In genomic region chr3:143073983-143074382, GRCh38 we compare ENCODE assay signal across 5 cellular contexts. TPM values are rescaled to one million over a fixed set of nuclear protein-coding genes. Genes with fewer than 3 reads are reported as not detected.
A peak's percentile ranks its signal among the peaks of the same experiment; 100 is the strongest.
DNase-seq lines count a peak whose midpoint lies in the region; ATAC-seq, FAIRE-seq and TF ChIP-seq lines count a peak whose summit lies in the region.
"Not testable (repeated sequence)": the region's sequence is repeated elsewhere in the genome, so short reads cannot be mapped to it uniquely, and the experiment has no call there.
"Had no signal": no experiment of that assay in that cellular context is flagged by ENCODE, and none has a peak within 500 bp of the region (broad histone marks: within the 10 kb centered on the region; RNA-seq: fewer than 3 reads in every experiment).

No MANE protein-coding gene starts in this region.

- H3K4me1 Mint-ChIP-seq in activated CD4-positive, alpha-beta T cell treated with anti-CD3 and anti-CD28 coated beads, Interleukin-2, amount 10 ng/mL, durations not matched to agents 24 days and 14 days; neural crest cell: not testable (repeated sequence)
- peaks cover 28% of the 10 kb centered on the region for H3K4me1 Mint-ChIP-seq in glutamatergic neuron (ENCODE audit: low read depth, unreplicated experiment)

- H3K9me1 ChIP-seq in K562 (ENCODE audit: control insufficient read depth, insufficient read depth, low read length), result not testable (repeated sequence)

- not testable (repeated sequence) for H3K27ac ChIP-seq in K562 (ENCODE audit: extremely low read depth, low read depth, low read length)

- not testable (repeated sequence) for TF ChIP-seq CTCF in K562 (IDR thresholded peaks at IDR 0.05 in 2 of 3, conservative IDR thresholded peaks at IDR 0.05 in 1 of 3; ENCODE audit: insufficient read depth in 2 of 3, low read depth in 1 of 3, low read length in 3 of 3); glutamatergic neuron (IDR thresholded peaks at IDR 0.05; ENCODE audit: partially characterized antibody, unreplicated experiment); neural crest cell (conservative IDR thresholded peaks at IDR 0.05)

- H3K9me3 ChIP-seq in K562 (replicated peaks; ENCODE audit: control insufficient read depth, insufficient read depth, low read depth, low read length), result not testable (repeated sequence)

- TF ChIP-seq RAD21 in K562 (CRISPR knock-in tag; conservative IDR thresholded peaks at IDR 0.05 in 1 of 2, IDR thresholded peaks at IDR 0.05 in 1 of 2), result not testable (repeated sequence)

- CTCF ChIA-PET in K562 (lab: Yijun Ruan, JAX; ENCODE audit: low intra/inter-chr PET ratio), result not testable (repeated sequence)

- not testable (repeated sequence) for H3K4me3 ChIP-seq in K562

- H3K27me3 ChIP-seq in K562 (ENCODE audit: control insufficient read depth in 2 of 2, insufficient read depth in 2 of 2, low read length in 2 of 2), result not testable (repeated sequence)

- not testable (repeated sequence) for H3K36me3 ChIP-seq in K562 (ENCODE audit: control insufficient read depth, insufficient read depth, low read length)

- H2AFZ ChIP-seq in K562 (ENCODE audit: low read depth, low read length), result not testable (repeated sequence)

- DNase-seq in activated CD4-positive, alpha-beta T cell treated with anti-CD3 and anti-CD28 coated beads, Interleukin-2, amount 10 ng/mL, durations not matched to agents 24 days and 14 days, result peak; percentile 12
- not testable (repeated sequence) for DNase-seq in K562 (ENCODE audit: extremely low read depth in 1 of 4, low spot score in 3 of 4); glutamatergic neuron; neural crest cell (ENCODE audit: low read depth, low spot score)

- not testable (repeated sequence) for TF ChIP-seq EP300 in K562 (IDR thresholded peaks at IDR 0.05; ENCODE audit: low read length)

- FAIRE-seq in K562 (lab: Jason Lieb, UNC), result not testable (repeated sequence)

- not testable (repeated sequence) for H3K36me3 Mint-ChIP-seq in activated CD4-positive, alpha-beta T cell treated with anti-CD3 and anti-CD28 coated beads, Interleukin-2, amount 10 ng/mL, durations not matched to agents 24 days and 14 days (ENCODE audit: low read depth); glutamatergic neuron (ENCODE audit: unreplicated experiment); neural crest cell (ENCODE audit: low read depth)

- not testable (repeated sequence) for H3K79me2 ChIP-seq in K562 (ENCODE audit: control insufficient read depth, insufficient read depth, low read length)

- 16% methylated on average over 5 of the region's 5 CpGs for WGBS in K562 (ENCODE audit: insufficient coverage, low coverage, missing lambda C conversion rate)

- not testable (repeated sequence) for ATAC-seq in K562

- TF ChIP-seq POLR2A in K562 (conservative IDR thresholded peaks at IDR 0.05), result not testable (repeated sequence)

- H3K27me3 Mint-ChIP-seq in activated CD4-positive, alpha-beta T cell treated with anti-CD3 and anti-CD28 coated beads, Interleukin-2, amount 10 ng/mL, durations not matched to agents 24 days and 14 days; glutamatergic neuron (ENCODE audit: unreplicated experiment); neural crest cell (ENCODE audit: low read depth): not testable (repeated sequence)

- POLR2A ChIA-PET in K562 (lab: Yijun Ruan, JAX), result interaction anchor here (1.0 kb wide), 1 partner anchor 10 kb away, joined by 3 read pairs; no protein-coding TSS in a partner anchor

- not testable (repeated sequence) for H4K20me1 ChIP-seq in K562 (replicated peaks; ENCODE audit: control insufficient read depth, insufficient read depth, low read length)

- H3K4me1 ChIP-seq in K562 (replicated peaks in 1 of 2; ENCODE audit: control insufficient read depth in 2 of 2, insufficient read depth in 2 of 2, low read length in 2 of 2), result not testable (repeated sequence)

- not testable (repeated sequence) for H3K4me2 ChIP-seq in K562 (ENCODE audit: insufficient read depth, low read length)

- H3K4me3 Mint-ChIP-seq in activated CD4-positive, alpha-beta T cell treated with anti-CD3 and anti-CD28 coated beads, Interleukin-2, amount 10 ng/mL, durations not matched to agents 24 days and 14 days; glutamatergic neuron (ENCODE audit: unreplicated experiment); neural crest cell: not testable (repeated sequence)

- in situ Hi-C loops in K562 (cut with MboI), result not testable (repeated sequence)

- H3K27ac Mint-ChIP-seq in activated CD4-positive, alpha-beta T cell treated with anti-CD3 and anti-CD28 coated beads, Interleukin-2, amount 10 ng/mL, durations not matched to agents 24 days and 14 days, result not testable (repeated sequence)
- H3K27ac Mint-ChIP-seq in glutamatergic neuron (ENCODE audit: unreplicated experiment), result peak overlapping the region; percentile 92
- peak overlapping the region; percentile 50 for H3K27ac Mint-ChIP-seq in neural crest cell (ENCODE audit: unreplicated experiment)

- H3K9me3 Mint-ChIP-seq in activated CD4-positive, alpha-beta T cell treated with anti-CD3 and anti-CD28 coated beads, Interleukin-2, amount 10 ng/mL, durations not matched to agents 24 days and 14 days; glutamatergic neuron (ENCODE audit: unreplicated experiment); neural crest cell: not testable (repeated sequence)

- BruUV-seq in K562 (replicated peaks; lab: Mats Ljungman, UMichigan), result not testable (repeated sequence)

- intact Hi-C loops in activated CD4-positive, alpha-beta T cell treated with anti-CD3 and anti-CD28 coated beads, Interleukin-2, amount 10 ng/mL, durations not matched to agents 24 days and 14 days (cut with micrococcal nuclease); K562 (cut with micrococcal nuclease): not testable (repeated sequence)

- not testable (repeated sequence) for H3K9ac ChIP-seq in K562 (ENCODE audit: insufficient read depth in 1 of 2, low read depth in 2 of 2, low read length in 2 of 2)

TF ChIP-seq in K562, 482 proteins besides CTCF, POLR2A, EP300 and RAD21 (continues in another document):
- TF ChIP-seq NCOR1 (IDR thresholded peaks at IDR 0.05), result peak; percentile 64; the same call in 1 of the 2 replicates
- TF ChIP-seq MNT (conservative IDR thresholded peaks at IDR 0.05), result peak in 1 of 2 experiments; percentile 46; a peak in 1 of 4 replicates
- TF ChIP-seq CC2D1A (IDR thresholded peaks at IDR 0.05), result peak; percentile 18; the same call in 1 of the 2 replicates
- peak; percentile 83 for TF ChIP-seq CBFA2T2 (conservative IDR thresholded peaks at IDR 0.05)
- peak; percentile 63 for TF ChIP-seq MAX (CRISPR knock-in tag; IDR thresholded peaks at IDR 0.05)
- TF ChIP-seq HDAC1 (IDR thresholded peaks at IDR 0.05), result 0 out of 4 replicates have a peak, but pooled peaks of 1 of the 2 experiments have one; percentile 33
- peak; percentile 55 for TF ChIP-seq ARID1B (IDR thresholded peaks at IDR 0.05)
- TF ChIP-seq CBFA2T3 (IDR thresholded peaks at IDR 0.05), result peak; percentile 87
- TF ChIP-seq NFIC (IDR thresholded peaks at IDR 0.05), result 0 out of 2 replicates have a peak, but pooled peaks have one; percentile 37
- peak; percentile 37; the same call in 1 of the 2 replicates for TF ChIP-seq EP400 (IDR thresholded peaks at IDR 0.05)

RNA-seq across cellular contexts. Expression of gene CHST2, which starts 45.6 kb away (rescaled TPM):
- total RNA-seq in activated CD4-positive, alpha-beta T cell treated with anti-CD3 and anti-CD28 coated beads, Interleukin-2, amount 10 ng/mL, durations not matched to agents 24 days and 14 days, result 6.1 and 6.4 TPM in 2 replicates
- 15.4 and 34.1 TPM in 2 replicates for total RNA-seq in K562 (2011; cell fraction: chromatin; rRNA removed; ENCODE audit: low replicate concordance)
- 40.4 and 52.0 TPM in 2 replicates for total RNA-seq in K562 (2011; cell fraction: nucleolus; rRNA removed)
- 27.5 and 32.1 TPM in 2 replicates for total RNA-seq in K562 (2011; cell fraction: nucleoplasm; rRNA removed)
- total RNA-seq in K562 (2014; rRNA removed) (27.3 and 28.5 TPM in 2 replicates), K562 (2014; rRNA removed; fragmentation: Illumina TruSeq; extraction: Trizol) (10.6 and 10.7 TPM in 2 replicates), K562 (2015; rRNA removed; fragmentation: Illumina TruSeq; extraction: Trizol) (13.9 and 14.7 TPM in 2 replicates), K562 (2021) (55.1 and 60.3 TPM in 2 replicates), glutamatergic neuron (ENCODE audit: unreplicated experiment) (51.7 TPM), neural crest cell (4.3 and 4.5 TPM in 2 replicates)
- polyA plus RNA-seq in K562 (2011; rRNA removed) (8.0 and 13.7 TPM in 2 replicates), K562 (2014; fragmentation: Illumina TruSeq; extraction: Trizol) (16.5 and 19.2 TPM in 2 replicates), K562 (2014; fragmentation: Nextera tagmentation; extraction: Ambion mirVana) (1 to 10 TPM; 3.4 to 3.7 TPM), K562 (2014; rRNA removed) (32.6 and 36.4 TPM in 2 replicates)
- 10.9 and 33.4 TPM in 2 replicates for polyA plus RNA-seq in K562 (2011; cell fraction: cytosol; rRNA removed)
- 19.2 and 52.4 TPM in 2 replicates for polyA plus RNA-seq in K562 (2011; cell fraction: nucleus; rRNA removed)
- polyA plus RNA-seq in K562 (2012), result 25.3 and 34.2 TPM in 2 replicates
- polyA minus RNA-seq in K562 (2011; rRNA and poly(A)+ RNA removed), result 4.3 and 8.8 TPM in 2 replicates
- polyA minus RNA-seq in K562 (2011; cell fraction: cytosol; rRNA and poly(A)+ RNA removed), result 17.7 and 18.6 TPM in 2 replicates
- polyA minus RNA-seq in K562 (2011; cell fraction: nucleus; rRNA and poly(A)+ RNA removed), result 21.2 and 23.4 TPM in 2 replicates
- total RNA-seq: Caco-2 had no signal
